Comparison of ENCODE assay signal across 26 cellular contexts in the genomic region with DNA sequence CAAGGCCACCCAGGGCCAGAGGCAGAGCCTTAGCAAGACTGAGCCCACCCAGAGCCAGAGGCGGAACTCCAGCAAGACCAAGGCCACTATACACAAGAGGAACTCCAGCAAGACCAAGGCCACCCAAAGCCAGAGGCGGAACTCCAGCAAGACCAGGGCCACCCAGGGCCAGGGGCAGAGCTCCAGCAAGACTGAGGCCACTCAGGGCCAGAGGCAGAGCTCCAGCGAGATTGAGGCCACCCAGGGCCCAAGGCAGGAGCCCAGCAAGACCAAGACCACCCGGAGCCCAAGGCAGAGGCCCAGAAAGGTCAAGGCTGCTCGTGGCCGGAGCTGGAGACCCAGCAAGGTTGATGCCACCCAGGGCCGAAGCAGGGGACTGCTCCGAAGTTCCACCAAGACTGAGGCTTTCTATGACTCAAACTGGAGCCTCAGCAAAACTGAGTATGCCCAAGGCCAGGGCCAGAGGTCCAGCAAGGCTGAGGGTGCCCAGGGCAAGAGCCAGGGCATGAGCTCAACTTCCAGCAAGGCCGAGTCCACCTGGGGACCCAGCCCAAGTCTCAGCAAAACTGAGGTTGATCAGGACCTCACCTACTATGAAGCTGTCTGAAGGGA. TPM values are rescaled to one million over a fixed set of nuclear protein-coding genes. Genes with fewer than 3 reads are reported as not detected.
"Had no signal": no experiment of that assay in that cellular context is flagged by ENCODE, and none has a peak within 500 bp of the region (broad histone marks: within the 10 kb centered on the region; RNA-seq: fewer than 3 reads in every experiment).

No MANE protein-coding gene starts in this region.

- H3K27me3 ChIP-seq: brain microvascular endothelial cell, cardiac muscle cell had no signal

- DNase-seq: activated CD4-positive, alpha-beta T cell treated with anti-CD3 and anti-CD28 coated beads for 4 hours; activated CD4-positive, alpha-beta T cell treated with anti-CD3 and anti-CD28 coated beads, Interleukin-2, amount 50 U/mL, for 4 hours; activated CD8-positive, alpha-beta memory T cell treated with anti-CD3 and anti-CD28 coated beads, Interleukin-2, amount 50 U/mL, for 48 hours; activated CD8-positive, alpha-beta T cell treated with anti-CD3 and anti-CD28 coated beads, Interleukin-2, amount 10 ng/mL, durations not matched to agents 7 days and 5 days; activated effector memory CD4-positive, alpha-beta T cell treated with anti-CD3 and anti-CD28 coated beads, Interleukin-2, amount 50 U/mL, for 16 hours; activated naive CD4-positive, alpha-beta T cell treated with anti-CD3 and anti-CD28 coated beads for 36 hours; activated naive CD8-positive, alpha-beta T cell treated with anti-CD3 and anti-CD28 coated beads for 36 hours; activated T-cell treated with anti-CD3 and anti-CD28 coated beads, Interleukin-2, amount 50 U/mL, for 24 hours; brain microvascular endothelial cell; KG1; NCI-H1048; NCI-H2029; NCI-H345; NCI-H510A; NCI-H526 treated with DMSO at 0.1 percent for 48 hours; NCI-H82; Right ventricle myocardium superior; SJCRH30; SW 1271 had no signal

- H3K4me3 Mint-ChIP-seq: activated CD8-positive, alpha-beta T cell treated with anti-CD3 and anti-CD28 coated beads, Interleukin-2, amount 10 ng/mL, durations not matched to agents 7 days and 5 days; activated naive CD4-positive, alpha-beta T cell treated with anti-CD3 and anti-CD28 coated beads for 36 hours; activated naive CD8-positive, alpha-beta T cell treated with anti-CD3 and anti-CD28 coated beads for 36 hours; activated T-cell treated with anti-CD3 and anti-CD28 coated beads, Interleukin-2, amount 50 U/mL, for 24 hours had no signal

- H3K27ac Mint-ChIP-seq: activated naive CD4-positive, alpha-beta T cell treated with anti-CD3 and anti-CD28 coated beads for 36 hours; activated naive CD8-positive, alpha-beta T cell treated with anti-CD3 and anti-CD28 coated beads for 36 hours; activated T-cell treated with anti-CD3 and anti-CD28 coated beads, Interleukin-2, amount 50 U/mL, for 24 hours had no signal

- H3K27ac ChIP-seq: brain microvascular endothelial cell, cardiac muscle cell, SJCRH30 had no signal

- H3K4me1 ChIP-seq: SJCRH30 had no signal

- H3K27me3 Mint-ChIP-seq: activated naive CD8-positive, alpha-beta T cell treated with anti-CD3 and anti-CD28 coated beads for 36 hours; activated T-cell treated with anti-CD3 and anti-CD28 coated beads, Interleukin-2, amount 50 U/mL, for 24 hours had no signal

- H3K36me3 Mint-ChIP-seq: activated naive CD8-positive, alpha-beta T cell treated with anti-CD3 and anti-CD28 coated beads for 36 hours had no signal

- H3K9me3 ChIP-seq: SJCRH30 had no signal

- H3K4me3 ChIP-seq: cardiac muscle cell, SJCRH30 had no signal

- ATAC-seq: activated CD4-positive, CD25-positive, alpha-beta regulatory T cell treated with anti-CD3 and anti-CD28 coated beads, Interleukin-2, amount 50 U/mL, for 24 hours; activated CD8-positive, alpha-beta T cell treated with anti-CD3 and anti-CD28 coated beads, Interleukin-2, amount 10 ng/mL, durations not matched to agents 7 days and 5 days; SK-N-SH treated with all-trans-retinoic acid at 6 μM for 48 hours had no signal

- H3K36me3 ChIP-seq: brain microvascular endothelial cell, cardiac muscle cell, SJCRH30 had no signal

- H3K9me3 Mint-ChIP-seq: activated naive CD4-positive, alpha-beta T cell treated with anti-CD3 and anti-CD28 coated beads for 36 hours; activated naive CD8-positive, alpha-beta T cell treated with anti-CD3 and anti-CD28 coated beads for 36 hours; activated T-cell treated with anti-CD3 and anti-CD28 coated beads, Interleukin-2, amount 50 U/mL, for 24 hours had no signal

RNA-seq across cellular contexts. Expression of a gene that starts 15.0 kb away (rescaled TPM):
- total RNA-seq: LHCN-M2, M059J, OCI-LY7, RPMI7951, SJCRH30 had no signal
- polyA plus RNA-seq: cardiac muscle cell had no signal

RNA-seq across cellular contexts. Expression of a gene that starts 24.1 kb away (rescaled TPM):
- total RNA-seq: activated naive CD8-positive, alpha-beta T cell treated with anti-CD3 and anti-CD28 coated beads for 36 hours; LHCN-M2; M059J; Right ventricle myocardium superior; RPMI7951; SJCRH30 had no signal

RNA-seq across cellular contexts. Expression of a gene that starts 47.6 kb away (rescaled TPM):
- total RNA-seq: LHCN-M2, M059J had no signal
